Comparison of ENCODE assay signal across 9 cellular contexts in the genomic region with DNA sequence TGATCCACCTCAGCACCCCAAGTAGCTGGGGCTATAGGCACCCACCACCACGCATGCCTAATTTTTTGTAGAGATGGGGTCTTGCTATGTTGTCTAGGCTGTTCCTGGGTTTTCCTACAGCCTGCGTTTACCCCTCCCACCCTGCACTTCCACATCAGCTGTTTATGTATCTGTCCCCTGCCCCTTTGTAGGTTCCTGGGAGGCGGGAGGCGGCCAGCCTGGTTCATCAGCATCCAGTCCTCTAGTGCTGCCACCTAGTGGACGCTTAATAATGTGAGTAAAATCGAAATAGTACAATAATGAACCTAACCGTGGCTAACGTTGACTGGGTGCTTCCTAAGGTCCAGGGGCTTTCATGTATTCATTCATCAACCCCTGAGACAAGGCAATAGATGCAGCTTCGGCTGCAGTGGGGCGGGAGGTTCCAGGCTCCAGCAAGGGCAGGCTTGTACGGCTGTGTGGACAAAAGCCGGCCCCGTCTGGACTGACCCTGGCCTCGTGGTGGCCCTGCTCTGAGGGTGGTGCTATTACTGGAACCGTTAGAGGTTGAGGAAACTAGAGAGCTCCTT. TPM values are rescaled to one million over a fixed set of nuclear protein-coding genes. Genes with fewer than 3 reads are reported as not detected.
DNase-seq lines count a peak whose midpoint lies in the region; ATAC-seq and TF ChIP-seq lines count a peak whose summit lies in the region.
"Had no signal": no experiment of that assay in that cellular context is flagged by ENCODE, and none has a peak within 500 bp of the region (broad histone marks: within the 10 kb centered on the region; RNA-seq: fewer than 3 reads in every experiment).

No MANE protein-coding gene starts in this region.

- H3K36me3 ChIP-seq in MM.1S (replicated peaks; ENCODE audit: insufficient read depth, low read length) = no peaks in the 10 kb centered on the region
- H3K36me3 ChIP-seq in heart left ventricle = no peaks in the 10 kb centered on the region

- H3K4me3 ChIP-seq in MM.1S (ENCODE audit: low read length) (no peak overlapping the region), heart left ventricle (no peak overlapping the region)

- peaks cover 13% of the 10 kb centered on the region for H3K4me1 ChIP-seq in MM.1S (ENCODE audit: low read length)
- peaks cover 0 to 7% (median 0%) of the 10 kb centered on the region in 12 donors for H3K4me1 ChIP-seq in heart left ventricle

- TF ChIP-seq POLR2A in heart left ventricle (IDR thresholded peaks at IDR 0.05) = no peak

- H3K9ac ChIP-seq in MM.1S (ENCODE audit: low read length) = no peak overlapping the region

- H3K9me3 ChIP-seq in MM.1S (replicated peaks; ENCODE audit: insufficient read depth, low read length) (no peaks in the 10 kb centered on the region), heart left ventricle (no peaks in the 10 kb centered on the region)

- peak overlapping the region; percentile 41 for H3K4me2 ChIP-seq in MM.1S (ENCODE audit: low read depth, low read length)

- H3K79me2 ChIP-seq in MM.1S (ENCODE audit: low read length) = no peaks in the 10 kb centered on the region

- H4K20me1 ChIP-seq in MM.1S (ENCODE audit: insufficient read depth, low read length) = no peaks in the 10 kb centered on the region

- H3K27me3 ChIP-seq in MM.1S (replicated peaks; ENCODE audit: insufficient read depth, low read length) (no peaks in the 10 kb centered on the region), heart left ventricle (no peaks in the 10 kb centered on the region)

- TF ChIP-seq CTCF in MM.1S (IDR thresholded peaks at IDR 0.05; ENCODE audit: low read length) (peak; percentile 67), heart left ventricle (IDR thresholded peaks at IDR 0.05) (peak; percentile 49 to 80 (median 65))

- peak overlapping the region; percentile 68 for H2AFZ ChIP-seq in MM.1S (ENCODE audit: low read length)

- WGBS in heart left ventricle, 4 donors = 18 to 37% (median 33%) methylated on average over 10 to 15 of the region's 15 CpGs

- H3K27ac ChIP-seq in MM.1S (ENCODE audit: low read length) (no peak overlapping the region), heart left ventricle (no peak overlapping the region)

- DNase-seq in GDM1 (lab: John Stamatoyannopoulos, UW) (peak; percentile 10), MM.1S (peak; percentile 59), SK-N-DZ (ENCODE audit: low spot score) (peak; percentile 84), heart left ventricle (peak; percentile 41 to 67 (median 61)), putamen (ENCODE audit: low spot score) (peak; percentile 20), cortex of kidney (lab: John Stamatoyannopoulos, UW) (no peak)
- DNase-seq in activated naive CD4-positive, alpha-beta T cell treated with anti-CD3 and anti-CD28 coated beads, Interleukin-2, amount 50 U/mL, for 16 hours = peak; percentile 54

- intact Hi-C loops in heart left ventricle (cut with DNase I) = no loop called here

- ATAC-seq in heart left ventricle = peak in 3 of 4 donors; percentile 44 to 75 (median 47)
- ATAC-seq in GM21717 (IDR thresholded peaks at IDR 0.05; ENCODE audit: unreplicated experiment) = no peak

- H3K9me2 ChIP-seq in MM.1S (replicated peaks; ENCODE audit: insufficient read depth, low read length) = no peaks in the 10 kb centered on the region

- H3F3A ChIP-seq in MM.1S (ENCODE audit: insufficient read depth, low read length) = no peaks in the 10 kb centered on the region

RNA-seq across cellular contexts. Expression of a gene that starts 1.2 kb away (rescaled TPM):
- polyA plus RNA-seq in SK-N-DZ (2014; cell fraction: cytosol; rRNA removed) = 0.18 TPM in 1 of 2 replicates, not detected in the other
- polyA plus RNA-seq in SK-N-DZ (2014; cell fraction: nucleus; rRNA removed) = 0.08 TPM in 1 of 2 replicates, not detected in the other
- not detected for total RNA-seq in heart left ventricle
- polyA plus RNA-seq in heart left ventricle = not detected
- polyA plus RNA-seq: esophagus had no signal
